12 cellular contexts compared by ENCODE assay signal in the genomic region with DNA sequence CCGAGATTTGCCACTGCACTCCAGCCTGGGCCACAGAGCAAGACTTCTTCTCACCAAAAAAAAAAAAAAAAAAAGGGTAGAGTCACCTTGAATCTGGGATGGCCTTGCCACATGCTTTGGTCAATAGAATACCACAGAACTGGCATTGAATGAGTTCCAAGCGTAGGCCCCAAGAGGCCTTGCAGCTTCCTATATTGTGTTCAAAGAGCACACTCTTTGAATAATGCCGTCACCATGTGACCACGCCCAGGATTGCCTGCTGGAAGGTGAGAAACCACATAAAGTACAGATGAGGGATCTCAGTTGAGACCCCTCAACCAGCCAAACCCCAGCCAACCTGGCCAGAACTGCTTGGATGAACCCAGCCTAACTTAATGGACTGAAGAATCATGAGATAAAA.
"Had no signal": no experiment of that assay in that cellular context is flagged by ENCODE, and none has a peak within 500 bp of the region (broad histone marks: within the 10 kb centered on the region; RNA-seq: fewer than 3 reads in every experiment).

No MANE protein-coding gene starts in this region.

- H3K36me3 Mint-ChIP-seq: naive thymus-derived CD8-positive, alpha-beta T cell had no signal

- H3K27me3 Mint-ChIP-seq: activated naive CD8-positive, alpha-beta T cell; naive thymus-derived CD8-positive, alpha-beta T cell; stimulated activated naive CD8-positive, alpha-beta T cell treated with anti-CD3 and anti-CD28 coated beads, Interleukin-15, Interleukin-2, amounts not matched to agents 100 ng/mL and 50 ng/mL, for 24 hours had no signal

- ATAC-seq: left cardiac atrium, psoas muscle, right lobe of liver had no signal

- H3K27ac Mint-ChIP-seq: stimulated activated naive CD8-positive, alpha-beta T cell treated with anti-CD3 and anti-CD28 coated beads, Interleukin-15, Interleukin-2, amounts not matched to agents 100 ng/mL and 50 ng/mL, for 24 hours had no signal

- DNase-seq: activated effector memory CD4-positive, alpha-beta T cell treated with anti-CD3 and anti-CD28 coated beads, Interleukin-2, amount 50 U/mL, for 16 hours; activated T-cell treated with anti-CD3 and anti-CD28 coated beads for 4 hours; aorta; glutamatergic neuron; left cardiac atrium; naive thymus-derived CD8-positive, alpha-beta T cell; nucleus accumbens; psoas muscle; right lobe of liver; stimulated activated CD4-positive, alpha-beta T cell treated with anti-CD3 and anti-CD28 coated beads, Interleukin-2, amount 100 ng/mL, for 24 hours had no signal

- H3K9me3 Mint-ChIP-seq: stimulated activated naive CD8-positive, alpha-beta T cell treated with anti-CD3 and anti-CD28 coated beads, Interleukin-15, Interleukin-2, amounts not matched to agents 100 ng/mL and 50 ng/mL, for 24 hours had no signal

- H3K4me3 Mint-ChIP-seq: activated naive CD8-positive, alpha-beta T cell; stimulated activated naive CD8-positive, alpha-beta T cell treated with anti-CD3 and anti-CD28 coated beads, Interleukin-15, Interleukin-2, amounts not matched to agents 100 ng/mL and 50 ng/mL, for 24 hours had no signal
